Comparison of ENCODE assay signal across 8 cellular contexts in genomic region chr11:86688398-86689179, GRCh38. TPM values are rescaled to one million over a fixed set of nuclear protein-coding genes. Genes with fewer than 3 reads are reported as not detected.
DNase-seq lines count a peak whose midpoint lies in the region; ATAC-seq, FAIRE-seq and TF ChIP-seq lines count a peak whose summit lies in the region.

No MANE protein-coding gene starts in this region.

- no peak for DNase-seq in GM12892 (ENCODE audit: insufficient read length)
- peak; percentile 58 for DNase-seq in SKM-1 treated with dmso at 0.1 percent for 144 hours (lab: John Stamatoyannopoulos, UW; ENCODE audit: unreplicated experiment)
- DNase-seq in kidney epithelial cell (ENCODE audit: low read depth), result peak; percentile 93
- DNase-seq in globus pallidus (ENCODE audit: low spot score), result no peak
- no peak for DNase-seq in posterior vena cava (ENCODE audit: low spot score)
- DNase-seq in lower leg skin (ENCODE audit: low spot score in 2 of 2), result no peak
- no peak for DNase-seq in GM23338 (ENCODE audit: low spot score)

- no peaks in the 10 kb centered on the region for H3K4me1 ChIP-seq in GM23338 (ENCODE audit: insufficient read depth)

- H2AFZ ChIP-seq in GM23338, result no peak overlapping the region

- no peak overlapping the region for H3K27ac Mint-ChIP-seq in GM23338

- H3K4me3 ChIP-seq in kidney epithelial cell (ENCODE audit: low read depth, low read length), result no peak overlapping the region
- no peak overlapping the region for H3K4me3 ChIP-seq in lower leg skin (ENCODE audit: low read depth, poor library complexity, severe bottlenecking)
- H3K4me3 ChIP-seq in GM23338, result no peak overlapping the region

- H3K27me3 ChIP-seq in kidney epithelial cell (ENCODE audit: control insufficient read depth, insufficient read depth, low read length) (no peaks in the 10 kb centered on the region), GM23338 (ENCODE audit: insufficient read depth) (no peaks in the 10 kb centered on the region)

- H4K20me1 ChIP-seq in GM23338 (replicated peaks; ENCODE audit: insufficient read depth), result no peaks in the 10 kb centered on the region

- no peaks in the 10 kb centered on the region for H3K4me1 Mint-ChIP-seq in GM23338

- 73 to 86% methylated on average over 4 of the region's 4 CpGs for WGBS in lower leg skin, 2 donors

- H3K9me2 ChIP-seq in GM23338 (ENCODE audit: insufficient read depth), result 0 out of 2 replicates have a peak, but pooled peaks cover 6% of the 10 kb centered on the region

- H3K4me2 ChIP-seq in GM23338, result no peak overlapping the region

- FAIRE-seq in GM12892 (lab: Jason Lieb, UNC), result peak; percentile 94

- TF ChIP-seq CTCF in kidney epithelial cell (IDR thresholded peaks at IDR 0.05; ENCODE audit: insufficient read depth, low read length, poor library complexity, severe bottlenecking) (no peak), lower leg skin (IDR thresholded peaks at IDR 0.05) (no peak), GM23338 (conservative IDR thresholded peaks at IDR 0.05; ENCODE audit: low read depth in 2 of 2) (no peak)

- no peak overlapping the region for H3K4me3 Mint-ChIP-seq in GM23338

- peaks cover 2% of the 10 kb centered on the region for H3K27me3 Mint-ChIP-seq in GM23338 (ENCODE audit: insufficient read depth, low read depth, poor library complexity)

- peak; percentile 84 for ATAC-seq in HG02798 (IDR thresholded peaks at IDR 0.05; ENCODE audit: poor library complexity, unreplicated experiment)
- ATAC-seq in GM23338, result no peak

- H3F3A ChIP-seq in GM23338 (replicated peaks; ENCODE audit: low read depth), result no peaks in the 10 kb centered on the region

- H3K36me3 Mint-ChIP-seq in GM23338 (ENCODE audit: low read depth), result no peaks in the 10 kb centered on the region

- intact Hi-C loops in posterior vena cava (cut with DNase I), result no loop called here
- intact Hi-C loops in lower leg skin (cut with DNase I; ENCODE audit: low total_unique reads), result no loop called here

- H3K27ac ChIP-seq in GM23338 (ENCODE audit: low read depth), result no peak overlapping the region

- H3K9me3 Mint-ChIP-seq in GM23338, result no peaks in the 10 kb centered on the region

- no peaks in the 10 kb centered on the region for H3K79me2 ChIP-seq in GM23338 (replicated peaks; ENCODE audit: insufficient read depth)

- TF ChIP-seq POLR2A in GM12892 (IDR thresholded peaks at IDR 0.05; ENCODE audit: low read depth, low read length) (no peak), lower leg skin (IDR thresholded peaks at IDR 0.05) (no peak)

- H3K36me3 ChIP-seq in kidney epithelial cell (ENCODE audit: control insufficient read depth, insufficient read depth, low read length), result no peaks in the 10 kb centered on the region
- H3K36me3 ChIP-seq in GM23338 (ENCODE audit: insufficient read depth), result no peaks in the 10 kb centered on the region

TF ChIP-seq in GM23338, 12 proteins besides CTCF, POLR2A, EP300 and RAD21:
- no peak for TF ChIP-seq ZNF331 (CRISPR knock-in tag; IDR thresholded peaks at IDR 0.05; ENCODE audit: low read depth)
- no peak for TF ChIP-seq ZNF114 (CRISPR knock-in tag; IDR thresholded peaks at IDR 0.05)
- no peak for TF ChIP-seq STAT1 (IDR thresholded peaks at IDR 0.05; ENCODE audit: unreplicated experiment)
- no peak for TF ChIP-seq CREB1 (CRISPR knock-in tag; IDR thresholded peaks at IDR 0.05; ENCODE audit: low read depth)
- TF ChIP-seq JUNB (IDR thresholded peaks at IDR 0.05; ENCODE audit: unreplicated experiment), result no peak
- no peak for TF ChIP-seq NANOG (IDR thresholded peaks at IDR 0.05; ENCODE audit: borderline replicate concordance)
- no peak for TF ChIP-seq POLR2AphosphoS5 (IDR thresholded peaks at IDR 0.05; ENCODE audit: low read depth)

RNA-seq across cellular contexts. Expression of gene ME3, which starts 16.2 kb away (rescaled TPM):
- 0.45 TPM for polyA plus RNA-seq in GM12892 (2012; ENCODE audit: missing spikeins)
- total RNA-seq in kidney epithelial cell (35.7 and 43.1 TPM in 2 replicates), posterior vena cava (10 to 100 TPM; 19.3 to 25.7 TPM), lower leg skin (10 to 100 TPM in 1 of 4 donors, 1 to 10 TPM in 3; 1.9 to 11.0 (median 6.0) TPM)
- total RNA-seq in GM23338 (2014; rRNA removed; shearing (Covaris generic)), result 3.8 and 4.0 TPM in 2 replicates
- 1.0 and 1.3 TPM in 2 replicates for polyA plus RNA-seq in GM23338 (2016; fragmentation: Nextera tagmentation; extraction: Ambion mirVana)

Comparison
In these comparisons a context has a peak if more than half of its experiments do, and no peak if none do; other contexts are left out.
1. DNase-seq: peak in SKM-1 treated with dmso at 0.1 percent for 144 hours (single experiment) and kidney epithelial cell (single experiment); none in GM12892 (single experiment), globus pallidus (single experiment), posterior vena cava (single experiment), lower leg skin (0 of 2) and GM23338 (single experiment).